9 cellular contexts compared by ENCODE assay signal in genomic region chr2:217289909-217290283, GRCh38.
DNase-seq lines count a peak whose midpoint lies in the region; ATAC-seq and TF ChIP-seq lines count a peak whose summit lies in the region.
"Had no signal": no experiment of that assay in that cellular context is flagged by ENCODE, and none has a peak within 500 bp of the region (broad histone marks: within the 10 kb centered on the region; RNA-seq: fewer than 3 reads in every experiment).

No MANE protein-coding gene starts in this region.

- peak overlapping the region; percentile 54 for H3K27ac ChIP-seq in hepatocyte

- ATAC-seq in HG03135 (IDR thresholded peaks at IDR 0.05; ENCODE audit: unreplicated experiment) = no peak
- no peak for ATAC-seq in HG03457 (IDR thresholded peaks at IDR 0.05; ENCODE audit: unreplicated experiment)
- ATAC-seq in HG02938 (IDR thresholded peaks at IDR 0.05; ENCODE audit: unreplicated experiment) = no peak

- H3K4me1 ChIP-seq in hepatocyte (ENCODE audit: insufficient read depth) = peaks cover 30% of the 10 kb centered on the region

- no peaks in the 10 kb centered on the region for H3K9me3 ChIP-seq in hepatocyte (ENCODE audit: low read depth)

- H3K9me2 ChIP-seq in hepatocyte (replicated peaks; ENCODE audit: insufficient read depth) = no peaks in the 10 kb centered on the region

- no peaks in the 10 kb centered on the region for H3K79me2 ChIP-seq in hepatocyte

- no peak overlapping the region for H3K4me3 ChIP-seq in hepatocyte

- no peaks in the 10 kb centered on the region for H4K20me1 ChIP-seq in hepatocyte (ENCODE audit: insufficient read depth, poor library complexity, severe bottlenecking)

- H3K4me2 ChIP-seq in hepatocyte = peak overlapping the region; percentile 44

- no peak overlapping the region for H2AFZ ChIP-seq in hepatocyte

- no peak for TF ChIP-seq CTCF in hepatocyte (IDR thresholded peaks at IDR 0.05; ENCODE audit: poor library complexity)

- no peaks in the 10 kb centered on the region for H3K27me3 ChIP-seq in hepatocyte

- no peaks in the 10 kb centered on the region for H3K36me3 ChIP-seq in hepatocyte (replicated peaks; ENCODE audit: insufficient read depth, low read depth)

- DNase-seq in AG20443 (ENCODE audit: low spot score) (peak; percentile 43), M059J (ENCODE audit: low read depth) (peak; percentile 82), SK-N-DZ (ENCODE audit: low spot score) (peak; percentile 96), hepatocyte (ENCODE audit: low spot score) (peak; percentile 51), UCSD-AML1 (lab: John Stamatoyannopoulos, UW; ENCODE audit: unreplicated experiment) (no peak)
- DNase-seq: activated effector memory CD4-positive, alpha-beta T cell treated with anti-CD3 and anti-CD28 coated beads, Interleukin-2, amount 50 U/mL, for 16 hours had no signal

- 14% methylated on average over 2 of the region's 2 CpGs for WGBS in hepatocyte (ENCODE audit: low lambda C conversion rate, missing lambda C conversion rate)
